2 cellular contexts compared by ENCODE assay signal in genomic region chr20:273884-274283, GRCh38.
TF ChIP-seq lines count a peak whose summit lies in the region.

No MANE protein-coding gene starts in this region.

TF ChIP-seq in HepG2, 621 proteins besides CTCF, POLR2A, EP300 and RAD21:
- TF ChIP-seq ZBTB34 (CRISPR knock-in tag; IDR thresholded peaks at IDR 0.05) (no peak), U2AF2 (IDR thresholded peaks at IDR 0.05; ENCODE audit: low read depth, low read length) (peak; percentile 55; the same call in 1 of the 2 replicates), HNRNPK (IDR thresholded peaks at IDR 0.05; ENCODE audit: low read depth, low read length, poor library complexity, severe bottlenecking) (peak; percentile 61)
TF ChIP-seq in HepG2: peak in this region for 2.

TF ChIP-seq in HEK293, 187 proteins besides CTCF, POLR2A, EP300 and RAD21:
- TF ChIP-seq PRDM1 (tag by site-specific recombination; IDR thresholded peaks at IDR 0.05) (0 out of 2 replicates have a peak, but pooled peaks have one; percentile 7), ZNF366 (tag by site-specific recombination; conservative IDR thresholded peaks at IDR 0.05) (peak; percentile 31; the same call in 1 of the 2 replicates), REST (tag by site-specific recombination; IDR thresholded peaks at IDR 0.05) (no peak)
TF ChIP-seq in HEK293: peak in this region for 2.
